16 cellular contexts compared by ENCODE assay signal in genomic region chr16:30541502-30542329, GRCh38. TPM values are rescaled to one million over a fixed set of nuclear protein-coding genes. Genes with fewer than 3 reads are reported as not detected.
A peak's percentile ranks its signal among the peaks of the same experiment; 100 is the strongest.
DNase-seq lines count a peak whose midpoint lies in the region; ATAC-seq and TF ChIP-seq lines count a peak whose summit lies in the region.
"Had no signal": no experiment of that assay in that cellular context is flagged by ENCODE, and none has a peak within 500 bp of the region (broad histone marks: within the 10 kb centered on the region; RNA-seq: fewer than 3 reads in every experiment).

No MANE protein-coding gene starts in this region.

- H3K36me3 ChIP-seq in cardiac muscle cell: no peaks in the 10 kb centered on the region
- no peaks in the 10 kb centered on the region for H3K36me3 ChIP-seq in iPS-20b (ENCODE audit: insufficient read depth, low read depth, low read length)
- H3K36me3 ChIP-seq in stomach: no peaks in the 10 kb centered on the region
- H3K36me3 ChIP-seq: thyroid gland had no signal

- no peaks in the 10 kb centered on the region for H3K9me3 ChIP-seq in cardiac muscle cell (ENCODE audit: low read depth)
- no peaks in the 10 kb centered on the region for H3K9me3 ChIP-seq in iPS-20b (ENCODE audit: insufficient read depth, low read depth, low read length)
- H3K9me3 ChIP-seq in stomach: no peaks in the 10 kb centered on the region
- H3K9me3 ChIP-seq: thyroid gland had no signal

- H3K27me3 ChIP-seq in cardiac muscle cell: no peaks in the 10 kb centered on the region
- H3K27me3 ChIP-seq in iPS-20b (ENCODE audit: insufficient read depth, low read length): no peaks in the 10 kb centered on the region
- no peaks in the 10 kb centered on the region for H3K27me3 ChIP-seq in stomach
- H3K27me3 ChIP-seq: thyroid gland had no signal

- H3K4me3 ChIP-seq in cardiac muscle cell (no peak overlapping the region), iPS-20b (ENCODE audit: low read length) (peak overlapping the region; percentile 48), stomach (no peak overlapping the region)
- H3K4me3 ChIP-seq: thyroid gland had no signal

- peak overlapping the region; percentile 66; the same call in 1 of the 2 replicates for H3K9ac ChIP-seq in iPS-20b (ENCODE audit: low read depth, low read length)

- no peak for TF ChIP-seq CTCF in cardiac muscle cell (IDR thresholded peaks at IDR 0.05; ENCODE audit: low read depth, low read length)
- no peak for TF ChIP-seq CTCF in stomach (IDR thresholded peaks at IDR 0.05)

- WGBS in stomach, 5 donors: 24 to 41% (median 31%) methylated on average over 10 of the region's 10 CpGs

- H3K4me1 ChIP-seq in cardiac muscle cell (ENCODE audit: low read depth): peaks cover 58% of the 10 kb centered on the region
- peaks cover 33% of the 10 kb centered on the region for H3K4me1 ChIP-seq in iPS-20b (ENCODE audit: insufficient read depth, low read length)
- peaks cover 4 to 33% (median 10%) of the 10 kb centered on the region in 4 donors for H3K4me1 ChIP-seq in stomach
- H3K4me1 ChIP-seq: thyroid gland had no signal

- no peak for TF ChIP-seq POLR2A in stomach (IDR thresholded peaks at IDR 0.05)

- no peak for ATAC-seq in left ventricle myocardium superior
- no peak for ATAC-seq in GM21390 (IDR thresholded peaks at IDR 0.05; ENCODE audit: unreplicated experiment)

- H3K27ac ChIP-seq in cardiac muscle cell: peak overlapping the region; percentile 96
- no peak overlapping the region for H3K27ac ChIP-seq in iPS-20b (ENCODE audit: low read length)
- H3K27ac ChIP-seq in stomach: peak overlapping the region; percentile 78 to 84 (median 81)
- H3K27ac ChIP-seq: thyroid gland had no signal

- DNase-seq in cardiac muscle cell (ENCODE audit: low read depth in 1 of 2, low spot score in 1 of 2): peak; percentile 59 to 75
- no peak for DNase-seq in left ventricle myocardium superior
- DNase-seq in astrocyte of the hippocampus (ENCODE audit: low read depth, low spot score): peak; percentile 20
- DNase-seq in stomach: peak; percentile 80
- DNase-seq in SK-N-DZ (ENCODE audit: low spot score): no peak
- no peak for DNase-seq in stimulated activated CD4-positive, alpha-beta T cell treated with anti-CD3 and anti-CD28 coated beads, Interleukin-4, amount 100 ng/mL, for 24 hours
- DNase-seq: 8988T; activated CD8-positive, alpha-beta memory T cell treated with anti-CD3 and anti-CD28 coated beads for 24 hours; activated naive CD4-positive, alpha-beta T cell treated with anti-CD3 and anti-CD28 coated beads, Interleukin-2, amount 10 ng/mL, durations not matched to agents 7 days and 5 days; H7; head of caudate nucleus; NCI-H2107; T-helper 9 cell; thyroid gland had no signal

- no peak for TF ChIP-seq EP300 in stomach (IDR thresholded peaks at IDR 0.05)

- intact Hi-C loops in left ventricle myocardium superior (cut with micrococcal nuclease) (no loop called here), stomach (cut with DNase I; ENCODE audit: low total_unique reads) (no loop called here)

RNA-seq across cellular contexts. Expression of gene ZNF747, which starts 7.1 kb away (rescaled TPM):
- total RNA-seq in cardiac muscle cell (16.2 and 17.7 TPM in 2 replicates), left ventricle myocardium superior (9.0 TPM), stomach (10 to 100 TPM; 10.3 to 18.7 (median 12.9) TPM)
- polyA plus RNA-seq in cardiac muscle cell (12.7 and 17.5 TPM in 2 replicates), stomach (1 to 10 TPM; 6.2 to 7.8 (median 7.3) TPM)
- polyA plus RNA-seq in SK-N-DZ (2014; cell fraction: cytosol; rRNA removed): 16.9 and 17.1 TPM in 2 replicates
- polyA plus RNA-seq in SK-N-DZ (2014; cell fraction: nucleus; rRNA removed): 8.8 and 9.3 TPM in 2 replicates

RNA-seq across cellular contexts. Expression of gene ZNF768, which starts 15.3 kb away (rescaled TPM):
- total RNA-seq in cardiac muscle cell: 73.1 and 79.1 TPM in 2 replicates
- 19.4 and 31.0 TPM in 2 replicates for polyA plus RNA-seq in cardiac muscle cell
- total RNA-seq in left ventricle myocardium superior: 75.4 TPM
- total RNA-seq in stomach: 10 to 100 TPM; 11.9 to 75.0 (median 30.0) TPM
- polyA plus RNA-seq in stomach: 10 to 100 TPM; 27.0 to 33.2 (median 32.7) TPM
- polyA plus RNA-seq in SK-N-DZ (2014; cell fraction: cytosol; rRNA removed): 70.5 and 90.0 TPM in 2 replicates
- 52.0 and 65.3 TPM in 2 replicates for polyA plus RNA-seq in SK-N-DZ (2014; cell fraction: nucleus; rRNA removed)

RNA-seq across cellular contexts. Expression of gene ZNF764, which starts 16.5 kb away (rescaled TPM):
- total RNA-seq in cardiac muscle cell (25.3 and 34.7 TPM in 2 replicates), left ventricle myocardium superior (9.1 TPM), stomach (100 to 1,000 TPM in 1 of 5 donors, 10 to 100 TPM in 3, 1 to 10 TPM in 1; 3.5 to 107 (median 13.4) TPM)
- polyA plus RNA-seq in cardiac muscle cell (12.0 and 17.9 TPM in 2 replicates), stomach (1 to 10 TPM; 3.9 to 7.8 (median 6.8) TPM)
- 18.1 and 19.4 TPM in 2 replicates for polyA plus RNA-seq in SK-N-DZ (2014; cell fraction: cytosol; rRNA removed)
- 13.6 and 21.7 TPM in 2 replicates for polyA plus RNA-seq in SK-N-DZ (2014; cell fraction: nucleus; rRNA removed)

RNA-seq across cellular contexts. Expression of gene ZNF688, which starts 29.8 kb away (rescaled TPM):
- total RNA-seq in cardiac muscle cell: 18.3 and 22.0 TPM in 2 replicates
- 12.4 and 25.0 TPM in 2 replicates for polyA plus RNA-seq in cardiac muscle cell
- total RNA-seq in left ventricle myocardium superior: 10.0 TPM
- total RNA-seq in stomach: 100 to 1,000 TPM in 1 of 5 donors, 10 to 100 TPM in 3, 1 to 10 TPM in 1; 9.4 to 123 (median 18.3) TPM
- polyA plus RNA-seq in stomach: 10 to 100 TPM; 25.2 to 26.1 (median 25.3) TPM
- polyA plus RNA-seq in SK-N-DZ (2014; cell fraction: cytosol; rRNA removed): 13.2 and 13.5 TPM in 2 replicates
- polyA plus RNA-seq in SK-N-DZ (2014; cell fraction: nucleus; rRNA removed): 18.9 and 19.3 TPM in 2 replicates

RNA-seq across cellular contexts. Expression of gene ZNF785, which starts 43.8 kb away (rescaled TPM):
- total RNA-seq in cardiac muscle cell (19.3 and 25.5 TPM in 2 replicates), left ventricle myocardium superior (7.3 TPM), stomach (10 to 100 TPM in 3 of 5 donors, 1 to 10 TPM in 2; 7.8 to 49.0 (median 10.3) TPM)
- polyA plus RNA-seq in cardiac muscle cell (12.0 and 12.9 TPM in 2 replicates), stomach (1 to 10 TPM; 3.8 to 5.4 (median 4.6) TPM)
- polyA plus RNA-seq in SK-N-DZ (2014; cell fraction: cytosol; rRNA removed): 8.6 and 15.4 TPM in 2 replicates
- polyA plus RNA-seq in SK-N-DZ (2014; cell fraction: nucleus; rRNA removed): 12.8 and 18.5 TPM in 2 replicates

Comparison
In these comparisons a context has a peak if more than half of its experiments do, and no peak if none do; other contexts are left out.
1. DNase-seq: peak in cardiac muscle cell (2 of 2), astrocyte of the hippocampus (single experiment) and stomach (single experiment); none in left ventricle myocardium superior (single experiment), SK-N-DZ (single experiment) and stimulated activated CD4-positive, alpha-beta T cell treated with anti-CD3 and anti-CD28 coated beads, Interleukin-4, amount 100 ng/mL, for 24 hours (single experiment).